In genomic region chr11:61779666-61780525, GRCh38 we compare ENCODE assay signal across 21 cellular contexts.
"Had no signal": no experiment of that assay in that cellular context is flagged by ENCODE, and none has a peak within 500 bp of the region (broad histone marks: within the 10 kb centered on the region; RNA-seq: fewer than 3 reads in every experiment).

No MANE protein-coding gene starts in this region.

- H3K4me3 ChIP-seq: left lung, tibial nerve had no signal

- H3K36me3 Mint-ChIP-seq: activated CD8-positive, alpha-beta memory T cell treated with anti-CD3 and anti-CD28 coated beads, Interleukin-2, amount 10 ng/mL, durations not matched to agents 7 days and 5 days; activated naive CD4-positive, alpha-beta T cell treated with anti-CD3 and anti-CD28 coated beads, Interleukin-2, amount 50 U/mL, for 72 hours had no signal

- DNase-seq: activated CD4-positive, alpha-beta T cell treated with anti-CD3 and anti-CD28 coated beads, Interleukin-2, amount 10 ng/mL, durations not matched to agents 7 days and 5 days; activated CD4-positive, CD25-positive, alpha-beta regulatory T cell treated with anti-CD3 and anti-CD28 coated beads, Interleukin-2, amount 50 U/mL, for 72 hours; activated CD8-positive, alpha-beta memory T cell treated with anti-CD3 and anti-CD28 coated beads, Interleukin-2, amount 10 ng/mL, durations not matched to agents 7 days and 5 days; activated CD8-positive, alpha-beta T cell treated with anti-CD3 and anti-CD28 coated beads for 36 hours; activated gamma-delta T cell; activated T-cell treated with anti-CD3 and anti-CD28 coated beads for 4 hours; effector CD4-positive, alpha-beta T cell; foreskin fibroblast; kidney glomerular epithelial cell; nephron progenitor cell; stimulated activated CD4-positive, alpha-beta T cell treated with anti-CD3 and anti-CD28 coated beads, Interleukin-2, amount 100 ng/mL, for 48 hours; T-helper 1 cell; WERI-Rb-1 had no signal

- H3K9me3 Mint-ChIP-seq: activated CD4-positive, alpha-beta T cell treated with anti-CD3 and anti-CD28 coated beads, Interleukin-2, amount 10 ng/mL, durations not matched to agents 7 days and 5 days; activated CD8-positive, alpha-beta T cell treated with anti-CD3 and anti-CD28 coated beads for 36 hours; activated naive CD4-positive, alpha-beta T cell treated with anti-CD3 and anti-CD28 coated beads, Interleukin-2, amount 50 U/mL, for 72 hours; dendritic cell treated with granulocyte-macrophage colony-stimulating factor and Interleukin-4, amounts not matched to agents 40 ng/mL and 50 ng/mL, for 4 days; nephron progenitor cell; stimulated activated naive CD8-positive, alpha-beta T cell treated with anti-CD3 and anti-CD28 coated beads, Interleukin-15, Interleukin-2, amounts not matched to agents 100 ng/mL and 50 ng/mL, for 24 hours had no signal

- H3K9me3 ChIP-seq: left lung, tibial nerve had no signal

- H3K27ac ChIP-seq: left lung, tibial nerve had no signal

- ATAC-seq: activated CD8-positive, alpha-beta memory T cell treated with anti-CD3 and anti-CD28 coated beads, Interleukin-2, amount 10 ng/mL, durations not matched to agents 7 days and 5 days; activated CD8-positive, alpha-beta T cell treated with anti-CD3 and anti-CD28 coated beads for 36 hours; activated naive CD4-positive, alpha-beta T cell treated with anti-CD3 and anti-CD28 coated beads, Interleukin-2, amount 50 U/mL, for 72 hours; left lung had no signal

- H3K27me3 ChIP-seq: tibial nerve had no signal

- FAIRE-seq: endometrium, TTC549, urothelium cell line had no signal

- H3K4me3 Mint-ChIP-seq: activated CD4-positive, alpha-beta T cell treated with anti-CD3 and anti-CD28 coated beads, Interleukin-2, amount 10 ng/mL, durations not matched to agents 7 days and 5 days; activated CD8-positive, alpha-beta memory T cell treated with anti-CD3 and anti-CD28 coated beads, Interleukin-2, amount 10 ng/mL, durations not matched to agents 7 days and 5 days; activated CD8-positive, alpha-beta T cell treated with anti-CD3 and anti-CD28 coated beads for 36 hours; dendritic cell treated with granulocyte-macrophage colony-stimulating factor and Interleukin-4, amounts not matched to agents 40 ng/mL and 50 ng/mL, for 4 days; nephron progenitor cell; stimulated activated naive CD8-positive, alpha-beta T cell treated with anti-CD3 and anti-CD28 coated beads, Interleukin-15, Interleukin-2, amounts not matched to agents 100 ng/mL and 50 ng/mL, for 24 hours had no signal

- H3K27ac Mint-ChIP-seq: activated CD4-positive, alpha-beta T cell treated with anti-CD3 and anti-CD28 coated beads, Interleukin-2, amount 10 ng/mL, durations not matched to agents 7 days and 5 days; activated CD8-positive, alpha-beta memory T cell treated with anti-CD3 and anti-CD28 coated beads, Interleukin-2, amount 10 ng/mL, durations not matched to agents 7 days and 5 days; activated CD8-positive, alpha-beta T cell treated with anti-CD3 and anti-CD28 coated beads for 36 hours; dendritic cell treated with granulocyte-macrophage colony-stimulating factor and Interleukin-4, amounts not matched to agents 40 ng/mL and 50 ng/mL, for 4 days; nephron progenitor cell; stimulated activated naive CD8-positive, alpha-beta T cell treated with anti-CD3 and anti-CD28 coated beads, Interleukin-15, Interleukin-2, amounts not matched to agents 100 ng/mL and 50 ng/mL, for 24 hours had no signal
